ENCODE assay signal across 17 cellular contexts in genomic region chr15:61382927-61383326, GRCh38.
A peak's percentile ranks its signal among the peaks of the same experiment; 100 is the strongest.
DNase-seq lines count a peak whose midpoint lies in the region; ATAC-seq, FAIRE-seq and TF ChIP-seq lines count a peak whose summit lies in the region.
"Had no signal": no experiment of that assay in that cellular context is flagged by ENCODE, and none has a peak within 500 bp of the region (broad histone marks: within the 10 kb centered on the region; RNA-seq: fewer than 3 reads in every experiment).

No MANE protein-coding gene starts in this region.

- H3K27ac Mint-ChIP-seq in neural progenitor cell = no peak overlapping the region
- H3K27ac Mint-ChIP-seq: HFFc6 had no signal

- TF ChIP-seq POLR2A in HepG2 (IDR thresholded peaks at IDR 0.05; ENCODE audit: insufficient read depth in 1 of 2, low read depth in 2 of 2, low read length in 2 of 2) = no peak

- no peak overlapping the region for H3K4me3 Mint-ChIP-seq in neural progenitor cell
- H3K4me3 Mint-ChIP-seq: HFFc6 had no signal

- H3K9ac ChIP-seq in GM23248 = peak overlapping the region; percentile 61
- no peak overlapping the region for H3K9ac ChIP-seq in HepG2 (ENCODE audit: insufficient read depth, low read depth, low read length)
- H3K9ac ChIP-seq in neural progenitor cell = no peak overlapping the region
- H3K9ac ChIP-seq: KMS-11 had no signal

- no peak for FAIRE-seq in HepG2 (lab: Jason Lieb, UNC)
- FAIRE-seq: H1, RCC 7860 had no signal

- H3K9me2 ChIP-seq in GM23248 (ENCODE audit: insufficient read depth) = no peaks in the 10 kb centered on the region

- intact Hi-C loops in HepG2 (cut with micrococcal nuclease; ENCODE audit: unreplicated experiment) = no loop called here

- peak overlapping the region; percentile 82 for H3K27ac ChIP-seq in GM23248
- H3K27ac ChIP-seq in HepG2 (ENCODE audit: extremely low read length, insufficient read depth, low read length) = no peak overlapping the region
- H3K27ac ChIP-seq in neural progenitor cell = no peak overlapping the region
- H3K27ac ChIP-seq: KMS-11 had no signal

- TF ChIP-seq CTCF in astrocyte of the spinal cord (IDR thresholded peaks at IDR 0.05; ENCODE audit: low read depth, low read length) = no peak
- no peak for TF ChIP-seq CTCF in HepG2 (CRISPR knock-in tag; IDR thresholded peaks at IDR 0.05)
- TF ChIP-seq CTCF in neural progenitor cell (IDR thresholded peaks at IDR 0.05) = no peak
- TF ChIP-seq CTCF in GM10248 (IDR thresholded peaks at IDR 0.05; ENCODE audit: control extremely low read depth, extremely low read depth, low read depth, missing control alignments) = no peak

- CTCF ChIA-PET in HepG2 (lab: Yijun Ruan, JAX; ENCODE audit: low intra/inter-chr PET ratio, low total read pairs) (no interaction called here), GM10248 (lab: Yijun Ruan, JAX) (no interaction called here)

- H3F3A ChIP-seq in GM23248 (ENCODE audit: insufficient read depth) (peaks cover 7% of the 10 kb centered on the region; the same call in 1 of the 2 replicates), neural progenitor cell (ENCODE audit: low read depth) (no peaks in the 10 kb centered on the region)

- H3K9me3 Mint-ChIP-seq in neural progenitor cell = no peaks in the 10 kb centered on the region

- H3K36me3 Mint-ChIP-seq in neural progenitor cell = no peaks in the 10 kb centered on the region

- POLR2A ChIA-PET in HepG2 (lab: Yijun Ruan, JAX) (no interaction called here), GM10248 (lab: Yijun Ruan, JAX) (no interaction called here)

- peak; percentile 58 for DNase-seq in GM23248
- peak; percentile 2 for DNase-seq in astrocyte of the spinal cord (ENCODE audit: low read depth, low spot score)
- DNase-seq in HepG2 (ENCODE audit: low spot score) = no peak
- DNase-seq in neural progenitor cell (ENCODE audit: low spot score) = no peak
- no peak for DNase-seq in OCI-M2 (lab: John Stamatoyannopoulos, UW; ENCODE audit: unreplicated experiment)
- no peak for DNase-seq in GM10248 (ENCODE audit: extremely low spot score)
- DNase-seq: C1 segment of cervical spinal cord, MM.1S, NCI-H1105 treated with DMSO at 0.1 percent for 48 hours, NCI-H2029, NCI-H510A, SHP77 treated with DMSO at 0.1 percent for 48 hours had no signal

- H3K79me2 ChIP-seq in GM23248 (ENCODE audit: insufficient read depth) = no peaks in the 10 kb centered on the region
- H3K79me2 ChIP-seq in HepG2 (ENCODE audit: insufficient read depth, low read length) = no peaks in the 10 kb centered on the region
- H3K79me2 ChIP-seq in neural progenitor cell (ENCODE audit: low read depth) = no peaks in the 10 kb centered on the region

- H2AFZ ChIP-seq in GM23248 (no peak overlapping the region), HepG2 (ENCODE audit: low read length) (no peak overlapping the region), neural progenitor cell (replicated peaks) (no peak overlapping the region)

- H3K4me1 Mint-ChIP-seq in neural progenitor cell = no peaks in the 10 kb centered on the region

- no peaks in the 10 kb centered on the region for H3K27me3 Mint-ChIP-seq in neural progenitor cell (ENCODE audit: insufficient read depth, low read depth)

- peak overlapping the region; percentile 19; the same call in 1 of the 2 replicates for H3K4me3 ChIP-seq in GM23248
- H3K4me3 ChIP-seq in astrocyte of the spinal cord (ENCODE audit: low read depth, low read length) = no peak overlapping the region
- no peak overlapping the region for H3K4me3 ChIP-seq in HepG2 (replicated peaks in 1 of 3; ENCODE audit: insufficient read depth in 1 of 3, low read depth in 2 of 3, low read length in 3 of 3)
- H3K4me3 ChIP-seq in neural progenitor cell = no peak overlapping the region

- peak overlapping the region; percentile 57 for H3K4me2 ChIP-seq in GM23248 (ENCODE audit: unreplicated experiment)
- no peak overlapping the region for H3K4me2 ChIP-seq in HepG2 (ENCODE audit: low read depth, low read length)
- H3K4me2 ChIP-seq in neural progenitor cell = no peak overlapping the region
- H3K4me2 ChIP-seq: KMS-11 had no signal

- ATAC-seq in HepG2 = no peak
- no peak for ATAC-seq in HG03135 (IDR thresholded peaks at IDR 0.05; ENCODE audit: unreplicated experiment)

- H3K4me1 ChIP-seq in GM23248 (ENCODE audit: insufficient read depth) (peaks cover 14% of the 10 kb centered on the region), HepG2 (ENCODE audit: insufficient read depth, low read length) (no peaks in the 10 kb centered on the region), neural progenitor cell (no peaks in the 10 kb centered on the region)

- WGBS in GM23248 (ENCODE audit: low coverage in 1 of 2, low lambda C conversion rate in 2 of 2, missing lambda C conversion rate in 2 of 2), 2 experiments = 33 to 57% methylated on average over 1 of the region's 1 CpG
- WGBS in HepG2 (ENCODE audit: low lambda C conversion rate) = 0% methylated on average over 1 of the region's 1 CpG

- H3K9me3 ChIP-seq in GM23248 (ENCODE audit: low read depth) (no peaks in the 10 kb centered on the region), HepG2 (ENCODE audit: low read length) (no peaks in the 10 kb centered on the region), neural progenitor cell (ENCODE audit: low read depth) (no peaks in the 10 kb centered on the region)

- TF ChIP-seq EP300 in HepG2 (IDR thresholded peaks at IDR 0.05; ENCODE audit: low read depth in 2 of 2, low read length in 2 of 2) (no peak), HepG2 (CRISPR knock-in tag; IDR thresholded peaks at IDR 0.05; ENCODE audit: borderline replicate concordance) (no peak)

- H3K36me3 ChIP-seq in GM23248 (ENCODE audit: low read depth) (no peaks in the 10 kb centered on the region), HepG2 (replicated peaks in 1 of 2; ENCODE audit: control insufficient read depth in 1 of 2, insufficient read depth in 2 of 2, low read length in 2 of 2) (no peaks in the 10 kb centered on the region), neural progenitor cell (no peaks in the 10 kb centered on the region)

- BruUV-seq in HepG2 (replicated peaks; lab: Mats Ljungman, UMichigan) = no TSS peak

- no peak for TF ChIP-seq RAD21 in HepG2 (CRISPR knock-in tag; IDR thresholded peaks at IDR 0.05)

- in situ Hi-C loops in GM23248 (cut with MboI) = no loop called here
- in situ Hi-C loops in astrocyte of the spinal cord (cut with HindIII; ENCODE audit: low sequenced_read_pairs) = no loop called here
- in situ Hi-C loops in HepG2 (cut with HindIII; ENCODE audit: extremely low pct_ligation_motif_present, low pct_unique_long_range_greater_than_20kb) = no loop called here

- H4K20me1 ChIP-seq in GM23248 (ENCODE audit: insufficient read depth) (no peaks in the 10 kb centered on the region), HepG2 (ENCODE audit: insufficient read depth, low read length) (no peaks in the 10 kb centered on the region), neural progenitor cell (ENCODE audit: low read depth) (no peaks in the 10 kb centered on the region)

- H3K27me3 ChIP-seq in GM23248 (replicated peaks; ENCODE audit: insufficient read depth) = no peaks in the 10 kb centered on the region
- no peaks in the 10 kb centered on the region for H3K27me3 ChIP-seq in HepG2 (ENCODE audit: control insufficient read depth in 1 of 2, insufficient read depth in 2 of 2, low read length in 2 of 2)
- no peaks in the 10 kb centered on the region for H3K27me3 ChIP-seq in neural progenitor cell

TF ChIP-seq in HepG2, 621 proteins besides CTCF, POLR2A, EP300 and RAD21:
- TF ChIP-seq RFX5 (IDR thresholded peaks at IDR 0.05; ENCODE audit: low read depth, low read length) (no peak), CREB1 (IDR thresholded peaks at IDR 0.05) (0 out of 2 replicates have a peak, but pooled peaks have one; percentile 22), CREB1 (CRISPR knock-in tag; IDR thresholded peaks at IDR 0.05) (no peak)
TF ChIP-seq in HepG2: peak in this region for 1.

Comparison
In these comparisons a context has a peak if more than half of its experiments do, and no peak if none do; other contexts are left out.
1. DNase-seq: peak in GM23248 (single experiment) and astrocyte of the spinal cord (single experiment); none in HepG2 (single experiment), neural progenitor cell (single experiment), OCI-M2 (single experiment) and GM10248 (single experiment).